1 cellular context compared by ENCODE assay signal in genomic region chr19:21020298-21021227, GRCh38.
A peak's percentile ranks its signal among the peaks of the same experiment; 100 is the strongest.
TF ChIP-seq lines count a peak whose summit lies in the region.

Gene ZNF430 (plus strand): TSS chr19:21020657. CDS start chr19:21020801, 144 bp downstream.

TF ChIP-seq in K562, 482 proteins besides CTCF, POLR2A, EP300 and RAD21 (continued from another document and continues in another):
- TF ChIP-seq PATZ1 (CRISPR knock-in tag; IDR thresholded peaks at IDR 0.05; ENCODE audit: borderline replicate concordance): no peak
- no peak for TF ChIP-seq U2AF2 (optimal IDR thresholded peaks at IDR 0.05; ENCODE audit: low read depth, low read length)
- TF ChIP-seq MCM3 (IDR thresholded peaks at IDR 0.05): no peak
- TF ChIP-seq THAP12 (CRISPR knock-in tag; IDR thresholded peaks at IDR 0.05): no peak
- TF ChIP-seq SREBF1 (IDR thresholded peaks at IDR 0.05; ENCODE audit: borderline replicate concordance, low read depth, low read length): no peak
- TF ChIP-seq ZNF280B (CRISPR knock-in tag; IDR thresholded peaks at IDR 0.05): no peak
- no peak for TF ChIP-seq ZHX1 (conservative IDR thresholded peaks at IDR 0.05; ENCODE audit: low read length)
- no peak for TF ChIP-seq SRSF3 (IDR thresholded peaks at IDR 0.05; ENCODE audit: insufficient read depth, low read length)
- no peak for TF ChIP-seq COPS2 (conservative IDR thresholded peaks at IDR 0.05)
- TF ChIP-seq CBFB (CRISPR knock-in tag; IDR thresholded peaks at IDR 0.05): no peak
- no peak for TF ChIP-seq NCOR1 (IDR thresholded peaks at IDR 0.05)
- TF ChIP-seq SPI1 (IDR thresholded peaks at IDR 0.05; ENCODE audit: borderline replicate concordance, low read depth, low read length): peak; percentile 74
- TF ChIP-seq OTX1 (CRISPR knock-in tag; IDR thresholded peaks at IDR 0.05): no peak
- TF ChIP-seq POLR2AphosphoS5 (IDR thresholded peaks at IDR 0.05; ENCODE audit: control insufficient read depth, insufficient read depth, low read depth, low read length): peak; percentile 68
- TF ChIP-seq TRIM28 (IDR thresholded peaks at IDR 0.05): no peak
- TF ChIP-seq ZNF41 (CRISPR knock-in tag; conservative IDR thresholded peaks at IDR 0.05): no peak
- no peak for TF ChIP-seq GTF2E2 (tag; IDR thresholded peaks at IDR 0.05)
- no peak for TF ChIP-seq TEAD2 (tag; IDR thresholded peaks at IDR 0.05)
- peak; percentile 64; the same call in 1 of the 2 replicates for TF ChIP-seq ZBTB40 (IDR thresholded peaks at IDR 0.05)
- TF ChIP-seq ZBTB40 (CRISPR knock-in tag; IDR thresholded peaks at IDR 0.05): no peak
- no peak; the same call in 1 of the 2 replicates for TF ChIP-seq VEZF1 (CRISPR knock-in tag; IDR thresholded peaks at IDR 0.05)
- TF ChIP-seq GTF2A2 (tag; IDR thresholded peaks at IDR 0.05): no peak
- no peak for TF ChIP-seq ETV1 (tag; conservative IDR thresholded peaks at IDR 0.05; ENCODE audit: low read depth)
- TF ChIP-seq MAZ (CRISPR knock-in tag; conservative IDR thresholded peaks at IDR 0.05 in 1 of 2, IDR thresholded peaks at IDR 0.05 in 1 of 2): peak; percentile 40 to 75; a peak in 3 of 4 replicates
- 0 out of 2 replicates have a peak, but pooled peaks have one; percentile 29 for TF ChIP-seq RREB1 (CRISPR knock-in tag; IDR thresholded peaks at IDR 0.05)
- TF ChIP-seq PRPF4 (IDR thresholded peaks at IDR 0.05; ENCODE audit: insufficient read depth, low read depth, low read length, poor library complexity, severe bottlenecking): no peak
- TF ChIP-seq ESRRB (CRISPR knock-in tag; IDR thresholded peaks at IDR 0.05; ENCODE audit: borderline replicate concordance): no peak
